26 cellular contexts compared by ENCODE assay signal in the genomic region with DNA sequence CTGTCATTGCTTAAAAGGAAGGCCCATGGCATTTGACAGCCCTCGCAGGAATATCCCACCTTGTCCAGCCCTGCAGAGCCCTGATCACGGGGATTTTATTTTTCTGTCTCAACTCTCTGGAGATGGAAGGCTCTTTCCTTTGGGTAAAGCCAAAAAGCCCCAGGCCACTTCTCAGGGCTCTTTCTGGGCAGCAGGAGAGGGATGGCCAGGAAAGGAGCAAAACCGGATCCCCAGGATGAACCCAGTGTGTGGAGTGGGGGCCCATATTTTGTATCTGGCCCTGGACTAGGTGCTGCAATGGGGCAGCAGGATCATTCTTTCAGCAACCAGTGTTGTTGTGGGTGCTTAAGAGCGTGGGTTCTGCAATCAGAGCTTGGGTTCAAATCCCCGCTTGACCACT. TPM values are rescaled to one million over a fixed set of nuclear protein-coding genes. Genes with fewer than 3 reads are reported as not detected.
DNase-seq lines count a peak whose midpoint lies in the region; ATAC-seq, FAIRE-seq and TF ChIP-seq lines count a peak whose summit lies in the region.
"Had no signal": no experiment of that assay in that cellular context is flagged by ENCODE, and none has a peak within 500 bp of the region (broad histone marks: within the 10 kb centered on the region; RNA-seq: fewer than 3 reads in every experiment).

No MANE protein-coding gene starts in this region.

- POLR2A ChIA-PET in IMR-90 (lab: Charles Lee; ENCODE audit: unreplicated experiment): no interaction called here
- POLR2A ChIA-PET in H1 (lab: Charles Lee; ENCODE audit: partially characterized antibody): interaction anchor here (1.6 to 4.4 kb wide), 3 partner anchors 10 to 76 kb away, joined by 4 to 43 read pairs (median 27); partner anchors contain the start of gene CREB3L1

- H2BK15ac ChIP-seq in IMR-90 (ENCODE audit: low read depth, low read length) (no peak overlapping the region), H1 (ENCODE audit: low read length) (no peak overlapping the region)

- H3K9me3 ChIP-seq in IMR-90 (ENCODE audit: control insufficient read depth, insufficient read depth, low read length) (no peaks in the 10 kb centered on the region), H1 (ENCODE audit: insufficient read depth in 2 of 2, low read depth in 1 of 2, low read length in 1 of 2) (no peaks in the 10 kb centered on the region), MG63 (no peaks in the 10 kb centered on the region)
- H3K9me3 ChIP-seq: A549; BE2C; BLaER1 treated with 17β-estradiol and CSF1 and Interleukin-3, amounts not matched to agents 10 nM and 100 nM had no signal

- TF ChIP-seq CTCF in IMR-90 (conservative IDR thresholded peaks at IDR 0.05; ENCODE audit: low read depth, low read length): no peak
- no peak for TF ChIP-seq CTCF in H1 (IDR thresholded peaks at IDR 0.05; ENCODE audit: control extremely low read depth in 1 of 3, insufficient read depth in 1 of 3, low read depth in 1 of 3, low read length in 3 of 3)
- TF ChIP-seq CTCF in nephron (IDR thresholded peaks at IDR 0.05; ENCODE audit: unreplicated experiment in 3 of 3): no peak
- no peak for TF ChIP-seq CTCF in nephron progenitor cell (IDR thresholded peaks at IDR 0.05)

- no peak overlapping the region for H3K4me2 ChIP-seq in IMR-90 (ENCODE audit: low read depth, low read length)
- H3K4me2 ChIP-seq in H1 (ENCODE audit: insufficient read depth in 1 of 2, low read depth in 2 of 2, low read length in 2 of 2): no peak overlapping the region
- H3K4me2 ChIP-seq: A549; BLaER1 treated with 17β-estradiol and CSF1 and Interleukin-3, amounts not matched to agents 10 nM and 100 nM had no signal

- H3K18ac ChIP-seq in IMR-90 (ENCODE audit: low read depth, low read length) (no peak overlapping the region), H1 (ENCODE audit: extremely low read depth, low read length) (no peak overlapping the region; the same call in 1 of the 2 replicates)

- H4K5ac ChIP-seq in IMR-90 (ENCODE audit: low read depth, low read length) (no peak overlapping the region), H1 (ENCODE audit: insufficient read length, low read depth, low read length) (no peak overlapping the region)

- H2BK12ac ChIP-seq in H1 (ENCODE audit: low read depth, low read length): no peak overlapping the region

- TF ChIP-seq EP300 in H1 (IDR thresholded peaks at IDR 0.05; ENCODE audit: borderline replicate concordance in 1 of 2, low read depth in 2 of 2, low read length in 2 of 2): no peak

- H3K4me1 Mint-ChIP-seq in nephron: peaks cover 51% of the 10 kb centered on the region
- peaks cover 48% of the 10 kb centered on the region for H3K4me1 Mint-ChIP-seq in nephron progenitor cell
- H3K4me1 Mint-ChIP-seq: CD8-positive, alpha-beta memory T cell had no signal

- H2AK9ac ChIP-seq in IMR-90 (replicated peaks; ENCODE audit: low read depth, low read length, poor library complexity): no peak overlapping the region

- H2AFZ ChIP-seq in IMR-90 (replicated peaks; ENCODE audit: low read length, poor library complexity) (no peak overlapping the region), H1 (ENCODE audit: low read length) (no peak overlapping the region)

- no peaks in the 10 kb centered on the region for H3K9me3 Mint-ChIP-seq in nephron
- H3K9me3 Mint-ChIP-seq in nephron progenitor cell: no peaks in the 10 kb centered on the region
- H3K9me3 Mint-ChIP-seq: CD14-positive monocyte; CD4-positive, alpha-beta T cell; CD8-positive, alpha-beta memory T cell; H9 had no signal

- ATAC-seq in IMR-90 (ENCODE audit: low read depth): no peak
- no peak for ATAC-seq in sciatic nerve
- ATAC-seq: A549, HCT116 had no signal

- H4K8ac ChIP-seq in IMR-90 (ENCODE audit: low read depth in 2 of 2, low read length in 2 of 2) (no peak overlapping the region), H1 (ENCODE audit: extremely low read depth, insufficient read depth, low read length) (no peak overlapping the region)

- BruUV-seq in IMR-90 (replicated peaks; lab: Mats Ljungman, UMichigan): no TSS peak

- H3K4me3 ChIP-seq in IMR-90 (ENCODE audit: insufficient read depth, low read depth, low read length) (no peak overlapping the region), H1 (ENCODE audit: extremely low read depth in 1 of 4, insufficient read depth in 2 of 4, low read depth in 3 of 4, low read length in 4 of 4) (no peak overlapping the region), MG63 (no peak overlapping the region)
- H3K4me3 ChIP-seq: A549; BLaER1 treated with 17β-estradiol and CSF1 and Interleukin-3, amounts not matched to agents 10 nM and 100 nM had no signal

- H2BK120ac ChIP-seq in IMR-90 (ENCODE audit: low read depth, low read length) (no peak overlapping the region), H1 (replicated peaks; ENCODE audit: low read depth, low read length) (no peak overlapping the region)

- H3K23me2 ChIP-seq in H1 (ENCODE audit: low read depth, low read length): no peaks in the 10 kb centered on the region

- H3K79me1 ChIP-seq in IMR-90 (ENCODE audit: low read depth in 1 of 2, low read length in 2 of 2) (peaks cover 8 to 74% of the 10 kb centered on the region in 2 experiments), H1 (ENCODE audit: low read depth, low read length) (peaks cover 2% of the 10 kb centered on the region; the same call in 1 of the 2 replicates)

- no peak overlapping the region for H3K9ac ChIP-seq in IMR-90 (ENCODE audit: low read depth, low read length)
- H3K9ac ChIP-seq in H1 (replicated peaks in 1 of 4; ENCODE audit: extremely low read depth in 1 of 4, low read depth in 3 of 4, low read length in 3 of 4): no peak overlapping the region
- H3K9ac ChIP-seq: BLaER1 treated with 17β-estradiol and CSF1 and Interleukin-3, amounts not matched to agents 10 nM and 100 nM had no signal

- H3K36me3 ChIP-seq in IMR-90 (ENCODE audit: control insufficient read depth, insufficient read depth, low read length) (peaks cover 30% of the 10 kb centered on the region), H1 (ENCODE audit: control insufficient read depth in 2 of 4, insufficient read depth in 4 of 4, low read length in 3 of 4) (no peaks in the 10 kb centered on the region), MG63 (peaks cover 26% of the 10 kb centered on the region)
- H3K36me3 ChIP-seq: BE2C; BLaER1 treated with 17β-estradiol and CSF1 and Interleukin-3, amounts not matched to agents 10 nM and 100 nM had no signal

- H3K4ac ChIP-seq in IMR-90 (ENCODE audit: low read depth, low read length) (no peak overlapping the region), H1 (replicated peaks; ENCODE audit: insufficient read length, low read depth, low read length) (no peak overlapping the region)

- H3K27ac Mint-ChIP-seq in nephron (peak overlapping the region in 2 of 3 experiments; percentile 74 to 99), nephron progenitor cell (no peak overlapping the region)
- H3K27ac Mint-ChIP-seq: CD4-positive, alpha-beta T cell; CD8-positive, alpha-beta memory T cell; H9 had no signal

- intact Hi-C loops in IMR-90 (cut with micrococcal nuclease) (no loop called here), sciatic nerve (cut with DNase I) (no loop called here)

- 100% methylated on average over 1 of the region's 5 CpGs; no CpG with 5 or more reads in 1 of the 2 experiments for WGBS in IMR-90 (ENCODE audit: extremely low coverage in 2 of 2, insufficient read length in 1 of 2), 2 experiments
- 96% methylated on average over 5 of the region's 5 CpGs; no CpG with 5 or more reads in 1 of the 2 experiments for WGBS in H1 (ENCODE audit: extremely low coverage in 1 of 2, insufficient coverage in 1 of 2, insufficient read length in 1 of 2, insufficient replicate concordance in 2 of 2, low coverage in 1 of 2, low lambda C conversion rate in 2 of 2, missing lambda C conversion rate in 1 of 2), 2 experiments

- H2AK5ac ChIP-seq in IMR-90 (ENCODE audit: low read depth, low read length) (no peak overlapping the region; the same call in 1 of the 2 replicates), H1 (ENCODE audit: low read depth, low read length) (0 out of 2 replicates have a peak overlapping the region, but pooled peaks have one; percentile 53)

- H3K4me1 ChIP-seq in IMR-90 (ENCODE audit: control insufficient read depth, insufficient read depth, low read length): peaks cover 45% of the 10 kb centered on the region
- peaks cover 14 to 26% (median 20%) of the 10 kb centered on the region in 4 experiments for H3K4me1 ChIP-seq in H1 (replicated peaks in 1 of 4; ENCODE audit: control insufficient read depth in 3 of 4, insufficient read depth in 4 of 4, low read length in 3 of 4)
- H3K4me1 ChIP-seq: BE2C had no signal

- DNase-seq in ELF-1 (ENCODE audit: low read depth, low spot score) (peak; percentile 56), IMR-90 (no peak), H1 (ENCODE audit: low read depth in 1 of 2, low spot score in 2 of 2) (no peak), sciatic nerve (ENCODE audit: low spot score) (no peak), nephron progenitor cell (no peak), MG63 (no peak)
- DNase-seq: 8988T; ACHN; AML-193; BE2C; CD4-positive, alpha-beta T cell; CD8-positive, alpha-beta memory T cell; DMS 273 treated with DMSO at 0.1 percent for 48 hours; DMS79; EL; GF-D8; GOT3; H9 had no signal

- peaks cover 40% of the 10 kb centered on the region for H3K9me1 ChIP-seq in IMR-90 (ENCODE audit: insufficient read depth, low read length)

- no peak for TF ChIP-seq POLR2A in IMR-90 (IDR thresholded peaks at IDR 0.05; ENCODE audit: low read depth, low read length)
- TF ChIP-seq POLR2A in H1 (IDR thresholded peaks at IDR 0.05; ENCODE audit: control extremely low read depth in 1 of 2, low read depth in 2 of 2, low read length in 2 of 2): no peak

- CTCF ChIA-PET in IMR-90 (lab: Yijun Ruan, JAX) (no interaction called here), H1 (lab: Charles Lee; ENCODE audit: partially characterized antibody) (interaction anchor here (1.1 to 7.7 kb wide), 7 partner anchors 8 to 48 kb away, joined by 3 to 105 read pairs (median 15); partner anchors contain the start of gene CREB3L1)

- no peak overlapping the region for H4K91ac ChIP-seq in IMR-90 (ENCODE audit: insufficient read depth, low read depth, low read length)
- no peak overlapping the region for H4K91ac ChIP-seq in H1 (replicated peaks; ENCODE audit: insufficient read length, low read length)

- H3K27me3 Mint-ChIP-seq in nephron (ENCODE audit: low read depth): no peaks in the 10 kb centered on the region
- peaks cover 12% of the 10 kb centered on the region for H3K27me3 Mint-ChIP-seq in nephron progenitor cell (ENCODE audit: low read depth, poor library complexity)

- H3K36me3 Mint-ChIP-seq in nephron (ENCODE audit: low read depth) (no peaks in the 10 kb centered on the region), nephron progenitor cell (ENCODE audit: low read depth) (no peaks in the 10 kb centered on the region)
- H3K36me3 Mint-ChIP-seq: CD14-positive monocyte; CD8-positive, alpha-beta memory T cell had no signal

- H3K27ac ChIP-seq in IMR-90 (ENCODE audit: insufficient read depth, low read length): peak overlapping the region; percentile 13; the same call in 1 of the 2 replicates
- H3K27ac ChIP-seq in H1 (ENCODE audit: low read depth, low read length): no peak overlapping the region
- H3K27ac ChIP-seq: A549; BLaER1 treated with 17β-estradiol and CSF1 and Interleukin-3, amounts not matched to agents 10 nM and 100 nM had no signal

- no peak for TF ChIP-seq RAD21 in IMR-90 (IDR thresholded peaks at IDR 0.05; ENCODE audit: low read length)
- no peak for TF ChIP-seq RAD21 in H1 (IDR thresholded peaks at IDR 0.05 in 1 of 2, conservative IDR thresholded peaks at IDR 0.05 in 1 of 2; ENCODE audit: low read depth in 2 of 2, low read length in 2 of 2)

- H3K23ac ChIP-seq in IMR-90 (ENCODE audit: low read depth, low read length) (no peak overlapping the region), H1 (ENCODE audit: insufficient read length) (no peak overlapping the region)

- H4K20me1 ChIP-seq in IMR-90 (ENCODE audit: insufficient read depth, low read length): peaks cover 71% of the 10 kb centered on the region
- no peaks in the 10 kb centered on the region for H4K20me1 ChIP-seq in H1 (replicated peaks in 1 of 2; ENCODE audit: control insufficient read depth in 1 of 2, insufficient read depth in 2 of 2, low read length in 2 of 2)
- H4K20me1 ChIP-seq: BLaER1 treated with 17β-estradiol and CSF1 and Interleukin-3, amounts not matched to agents 10 nM and 100 nM had no signal

- H3K56ac ChIP-seq in IMR-90 (ENCODE audit: extremely low read depth, insufficient read depth, low read length) (no peak overlapping the region), H1 (replicated peaks; ENCODE audit: insufficient read length, low read depth, low read length) (no peak overlapping the region)

- H3K14ac ChIP-seq in IMR-90 (replicated peaks; ENCODE audit: low read depth, low read length) (no peak overlapping the region), H1 (ENCODE audit: insufficient read length) (no peak overlapping the region)

- H3K27me3 ChIP-seq in IMR-90 (ENCODE audit: control insufficient read depth, insufficient read depth, low read length) (no peaks in the 10 kb centered on the region), H1 (replicated peaks in 1 of 4; ENCODE audit: control insufficient read depth in 3 of 4, extremely low read depth in 1 of 4, insufficient read depth in 3 of 4, low read length in 3 of 4) (no peaks in the 10 kb centered on the region), MG63 (no peaks in the 10 kb centered on the region)
- H3K27me3 ChIP-seq: BE2C; BLaER1 treated with 17β-estradiol and CSF1 and Interleukin-3, amounts not matched to agents 10 nM and 100 nM had no signal

- dilution Hi-C loops in IMR-90 (cut with HindIII; ENCODE audit: low sequenced_read_pairs, unreplicated experiment): no loop called here

- H2BK5ac ChIP-seq in IMR-90 (ENCODE audit: low read depth, low read length, poor library complexity, severe bottlenecking): peak overlapping the region; percentile 4
- no peak overlapping the region for H2BK5ac ChIP-seq in H1 (ENCODE audit: low read depth, low read length)

- H3K79me2 ChIP-seq in H1 (ENCODE audit: control insufficient read depth in 1 of 2, insufficient read depth in 2 of 2, low read length in 2 of 2): no peaks in the 10 kb centered on the region

- H3K4me3 Mint-ChIP-seq in nephron: no peak overlapping the region
- no peak overlapping the region for H3K4me3 Mint-ChIP-seq in nephron progenitor cell
- H3K4me3 Mint-ChIP-seq: CD14-positive monocyte; CD4-positive, alpha-beta T cell; CD8-positive, alpha-beta memory T cell; H9 had no signal

- no peak for FAIRE-seq in H1 (lab: Jason Lieb, UNC)
- FAIRE-seq: A549, D721Med, GM12891, GM18507 had no signal

- H2BK20ac ChIP-seq in IMR-90 (ENCODE audit: low read depth, low read length): no peak overlapping the region
- no peak overlapping the region for H2BK20ac ChIP-seq in H1 (ENCODE audit: low read length)

- in situ Hi-C loops in IMR-90 (cut with MboI; ENCODE audit: low sequenced_read_pairs): no loop called here

RNA-seq across cellular contexts. Expression of gene CREB3L1, which starts 11.0 kb away (rescaled TPM):
- total RNA-seq in IMR-90 (2012; rRNA removed) (8.1 and 10.0 TPM in 2 replicates), sciatic nerve (20.8 TPM)
- polyA plus RNA-seq in IMR-90 (2012; rRNA removed) (76.9 and 82.3 TPM in 2 replicates), H1 (2011; rRNA removed) (4.1 and 6.5 TPM in 2 replicates)
- 85.0 and 112 TPM in 2 replicates for polyA plus RNA-seq in IMR-90 (2012; cell fraction: cytosol; rRNA removed)
- 50.1 and 52.2 TPM in 2 replicates for polyA plus RNA-seq in IMR-90 (2012; cell fraction: nucleus; rRNA removed; ENCODE audit: low replicate concordance)
- total RNA-seq in H1 (2021; fragmentation: NEBNext Ultra II Directional; extraction: Animal tissue kit (Norgen Biotek cat#: 25700)): 12.7 and 13.7 TPM in 2 replicates
- polyA plus RNA-seq in H1 (2011; cell fraction: cytosol; rRNA removed): 1.8 TPM
- 5.0 TPM for polyA plus RNA-seq in H1 (2011; cell fraction: nucleus; rRNA removed)
- 10.0 to 16.5 TPM (median 14.4 TPM) in 4 replicates for polyA plus RNA-seq in H1 (2012, experiment 1 of 2)
- 13.8 TPM for polyA plus RNA-seq in H1 (2012, experiment 2 of 2)
- 19.3 TPM for polyA plus RNA-seq in H1 (2013, experiment 1 of 2)
- polyA plus RNA-seq in H1 (2013, experiment 2 of 2): 23.2 TPM
- polyA minus RNA-seq in H1 (2011; rRNA and poly(A)+ RNA removed): 2.3 and 5.3 TPM in 2 replicates
- 8.2 TPM for polyA minus RNA-seq in H1 (2011; cell fraction: cytosol; rRNA and poly(A)+ RNA removed)
- 5.3 TPM for polyA minus RNA-seq in H1 (2011; cell fraction: nucleus; rRNA and poly(A)+ RNA removed)
- 2.5 and 12.5 TPM in 2 replicates for total RNA-seq in MG63 (2014; rRNA removed; shearing (Covaris generic); ENCODE audit: low replicate concordance)
- total RNA-seq: CD4-positive, alpha-beta T cell; CD8-positive, alpha-beta memory T cell had no signal
- polyA plus RNA-seq: CD14-positive monocyte; CD8-positive, alpha-beta memory T cell had no signal

RNA-seq across cellular contexts. Expression of gene DGKZ, which starts 58.8 kb away (rescaled TPM):
- total RNA-seq in IMR-90 (2012; rRNA removed): 43.0 and 46.8 TPM in 2 replicates
- polyA plus RNA-seq in IMR-90 (2012; rRNA removed): 62.0 and 68.0 TPM in 2 replicates
- polyA plus RNA-seq in IMR-90 (2012; cell fraction: cytosol; rRNA removed): 52.8 and 75.7 TPM in 2 replicates
- polyA plus RNA-seq in IMR-90 (2012; cell fraction: nucleus; rRNA removed; ENCODE audit: low replicate concordance): 126 and 364 TPM in 2 replicates
- 84.4 and 88.5 TPM in 2 replicates for total RNA-seq in H1 (2021; fragmentation: NEBNext Ultra II Directional; extraction: Animal tissue kit (Norgen Biotek cat#: 25700))
- polyA plus RNA-seq in H1 (2011; rRNA removed): 184 and 262 TPM in 2 replicates
- 118 TPM for polyA plus RNA-seq in H1 (2011; cell fraction: cytosol; rRNA removed)
- 335 TPM for polyA plus RNA-seq in H1 (2011; cell fraction: nucleus; rRNA removed)
- 56.9 to 93.0 TPM (median 85.7 TPM) in 4 replicates for polyA plus RNA-seq in H1 (2012, experiment 1 of 2)
- 72.1 TPM for polyA plus RNA-seq in H1 (2012, experiment 2 of 2)
- polyA plus RNA-seq in H1 (2013, experiment 1 of 2): 92.3 TPM
- polyA plus RNA-seq in H1 (2013, experiment 2 of 2): 81.6 TPM
- polyA minus RNA-seq in H1 (2011; rRNA and poly(A)+ RNA removed): 58.7 and 67.4 TPM in 2 replicates
- polyA minus RNA-seq in H1 (2011; cell fraction: cytosol; rRNA and poly(A)+ RNA removed): 72.8 TPM
- polyA minus RNA-seq in H1 (2011; cell fraction: nucleus; rRNA and poly(A)+ RNA removed): 103 TPM
- 45.5 TPM for total RNA-seq in sciatic nerve
- total RNA-seq in MG63 (2014; rRNA removed; shearing (Covaris generic); ENCODE audit: low replicate concordance): 33.4 and 45.4 TPM in 2 replicates
